In genomic region chr5:124744170-124744911, GRCh38 we compare ENCODE assay signal across 9 cellular contexts. TPM values are rescaled to one million over a fixed set of nuclear protein-coding genes. Genes with fewer than 3 reads are reported as not detected.
DNase-seq lines count a peak whose midpoint lies in the region; ATAC-seq and TF ChIP-seq lines count a peak whose summit lies in the region.
"Had no signal": no experiment of that assay in that cellular context is flagged by ENCODE, and none has a peak within 500 bp of the region (broad histone marks: within the 10 kb centered on the region; RNA-seq: fewer than 3 reads in every experiment).

No MANE protein-coding gene starts in this region.

- POLR2A ChIA-PET in activated CD8-positive, alpha-beta T cell treated with anti-CD3 and anti-CD28 coated beads, Interleukin-2, amount 10 ng/mL, durations not matched to agents 7 days and 5 days (lab: Charles Lee), result no interaction called here

- peak overlapping the region; percentile 95 for H3K27ac ChIP-seq in psoas muscle

- H3K4me1 Mint-ChIP-seq in activated CD8-positive, alpha-beta T cell treated with anti-CD3 and anti-CD28 coated beads, Interleukin-2, amount 10 ng/mL, durations not matched to agents 7 days and 5 days (ENCODE audit: low read depth), result peaks cover 19% of the 10 kb centered on the region

- peak; percentile 23 for TF ChIP-seq CTCF in GM06990 (IDR thresholded peaks at IDR 0.05; ENCODE audit: insufficient read depth, low read length, poor library complexity, severe bottlenecking)
- TF ChIP-seq CTCF in psoas muscle (IDR thresholded peaks at IDR 0.05), result no peak

- intact Hi-C loops in left cardiac atrium (cut with DNase I), result loop anchor here in 1 of 2 donors (10.0 kb wide), 1 partner anchor 340 kb away; no protein-coding TSS in a partner anchor
- intact Hi-C loops in psoas muscle (cut with DNase I), result loop anchor here (5.0 to 10.0 kb wide), 2 partner anchors 37 to 220 kb away; no protein-coding TSS in a partner anchor

- H3K9me3 Mint-ChIP-seq in activated CD8-positive, alpha-beta T cell treated with anti-CD3 and anti-CD28 coated beads, Interleukin-2, amount 10 ng/mL, durations not matched to agents 7 days and 5 days (ENCODE audit: insufficient read depth), result no peaks in the 10 kb centered on the region

- H3K27ac Mint-ChIP-seq in activated CD8-positive, alpha-beta T cell treated with anti-CD3 and anti-CD28 coated beads, Interleukin-2, amount 10 ng/mL, durations not matched to agents 7 days and 5 days, result no peak overlapping the region

- H3K4me3 ChIP-seq in GM06990 (replicated peaks; ENCODE audit: low read depth, low read length) (peak overlapping the region; percentile 79), psoas muscle (peak overlapping the region; percentile 83)

- ATAC-seq in SK-N-SH treated with all-trans-retinoic acid at 6 μM for 48 hours (peak; percentile 16), left cardiac atrium (peak; percentile 17 to 25), psoas muscle (peak in 1 of 4 donors; percentile 21), GM18519 (IDR thresholded peaks at IDR 0.05; ENCODE audit: low FRiP score, unreplicated experiment) (no peak)
- no peak for ATAC-seq in activated CD8-positive, alpha-beta T cell treated with anti-CD3 and anti-CD28 coated beads, Interleukin-2, amount 10 ng/mL, durations not matched to agents 7 days and 5 days

- CTCF ChIA-PET in activated CD8-positive, alpha-beta T cell treated with anti-CD3 and anti-CD28 coated beads, Interleukin-2, amount 10 ng/mL, durations not matched to agents 7 days and 5 days (lab: Charles Lee), result no interaction called here

- 6 to 9% (median 6%) methylated on average over 26 of the region's 26 CpGs for WGBS in psoas muscle, 3 donors

- DNase-seq in GM06990 (ENCODE audit: extremely low read depth, insufficient read length) (peak; percentile 22), left cardiac atrium (peak; percentile 74), psoas muscle (peak; percentile 37 to 70)
- DNase-seq in activated CD8-positive, alpha-beta T cell treated with anti-CD3 and anti-CD28 coated beads, Interleukin-2, amount 10 ng/mL, durations not matched to agents 7 days and 5 days, result no peak
- no peak for DNase-seq in activated CD4-positive, alpha-beta T cell treated with anti-CD3 and anti-CD28 coated beads for 1 hour
- no peak for DNase-seq in stimulated activated CD8-positive, alpha-beta memory T cell treated with anti-CD3 and anti-CD28 coated beads, Interleukin-4, amount 100 ng/mL, for 48 hours
- DNase-seq: activated CD8-positive, alpha-beta memory T cell treated with anti-CD3 and anti-CD28 coated beads for 24 hours had no signal

- H3K9me3 ChIP-seq in psoas muscle, result no peaks in the 10 kb centered on the region

- no peaks in the 10 kb centered on the region for H3K27me3 ChIP-seq in GM06990 (replicated peaks; ENCODE audit: control insufficient read depth, insufficient read depth, low read length)
- no peaks in the 10 kb centered on the region for H3K27me3 ChIP-seq in psoas muscle (ENCODE audit: insufficient read depth in 3 of 3, low read length in 2 of 3)

- H3K4me3 Mint-ChIP-seq in activated CD8-positive, alpha-beta T cell treated with anti-CD3 and anti-CD28 coated beads, Interleukin-2, amount 10 ng/mL, durations not matched to agents 7 days and 5 days, result no peak overlapping the region

- H3K4me1 ChIP-seq in psoas muscle, result peaks cover 39% of the 10 kb centered on the region

- peaks cover 47% of the 10 kb centered on the region for H3K27me3 Mint-ChIP-seq in activated CD8-positive, alpha-beta T cell treated with anti-CD3 and anti-CD28 coated beads, Interleukin-2, amount 10 ng/mL, durations not matched to agents 7 days and 5 days (ENCODE audit: low read depth)

- H3K36me3 ChIP-seq in GM06990 (ENCODE audit: control insufficient read depth, insufficient read depth, low read length) (no peaks in the 10 kb centered on the region), psoas muscle (ENCODE audit: insufficient read depth in 1 of 2, low read depth in 1 of 2) (no peaks in the 10 kb centered on the region)

- H3K36me3 Mint-ChIP-seq in activated CD8-positive, alpha-beta T cell treated with anti-CD3 and anti-CD28 coated beads, Interleukin-2, amount 10 ng/mL, durations not matched to agents 7 days and 5 days (ENCODE audit: low read depth), result no peaks in the 10 kb centered on the region

TF ChIP-seq in SK-N-SH treated with all-trans-retinoic acid at 6 μM for 48 hours, 23 proteins besides CTCF, POLR2A, EP300 and RAD21:
- TF ChIP-seq BACH2 (CRISPR knock-in tag; IDR thresholded peaks at IDR 0.05; ENCODE audit: borderline replicate concordance) (no peak), TCF4 (CRISPR knock-in tag; IDR thresholded peaks at IDR 0.05; ENCODE audit: borderline replicate concordance) (no peak), ISL1 (CRISPR knock-in tag; IDR thresholded peaks at IDR 0.05) (no peak), RARB (CRISPR knock-in tag; IDR thresholded peaks at IDR 0.05) (no peak), ZNF70 (CRISPR knock-in tag; IDR thresholded peaks at IDR 0.05) (no peak), ZFP3 (CRISPR knock-in tag; IDR thresholded peaks at IDR 0.05) (no peak), ZFP30 (CRISPR knock-in tag; IDR thresholded peaks at IDR 0.05) (no peak), TSHZ2 (CRISPR knock-in tag; IDR thresholded peaks at IDR 0.05) (no peak), SNAI2 (CRISPR knock-in tag; IDR thresholded peaks at IDR 0.05) (no peak), POU6F1 (CRISPR knock-in tag; IDR thresholded peaks at IDR 0.05; ENCODE audit: borderline replicate concordance, low read depth) (no peak), CREB5 (CRISPR knock-in tag; IDR thresholded peaks at IDR 0.05; ENCODE audit: low read depth) (no peak)

RNA-seq across cellular contexts. Expression of gene ZNF608, which starts 2.1 kb away (rescaled TPM):
- 10 to 100 TPM; 21.8 to 28.0 TPM for total RNA-seq in left cardiac atrium
- total RNA-seq in psoas muscle, result 10 to 100 TPM in 2 of 4 donors, 1 to 10 TPM in 2; 7.3 to 11.7 (median 10.3) TPM
- polyA plus RNA-seq in psoas muscle, result 1 to 10 TPM; 1.6 to 9.8 (median 3.3) TPM
- not detected for total RNA-seq in activated CD8-positive, alpha-beta T cell treated with anti-CD3 and anti-CD28 coated beads, Interleukin-2, amount 10 ng/mL, durations not matched to agents 7 days and 5 days

Comparison
In these comparisons a context has a peak if more than half of its experiments do, and no peak if none do; other contexts are left out.
1. DNase-seq: peak in GM06990 (single experiment), left cardiac atrium (single experiment) and psoas muscle (2 of 2); none in activated CD8-positive, alpha-beta T cell treated with anti-CD3 and anti-CD28 coated beads, Interleukin-2, amount 10 ng/mL, durations not matched to agents 7 days and 5 days (single experiment), activated CD4-positive, alpha-beta T cell treated with anti-CD3 and anti-CD28 coated beads for 1 hour (single experiment) and stimulated activated CD8-positive, alpha-beta memory T cell treated with anti-CD3 and anti-CD28 coated beads, Interleukin-4, amount 100 ng/mL, for 48 hours (single experiment).
2. ATAC-seq: peak in SK-N-SH treated with all-trans-retinoic acid at 6 μM for 48 hours (single experiment) and left cardiac atrium (2 of 2); none in activated CD8-positive, alpha-beta T cell treated with anti-CD3 and anti-CD28 coated beads, Interleukin-2, amount 10 ng/mL, durations not matched to agents 7 days and 5 days (single experiment) and GM18519 (single experiment).
3. RNA of gene ZNF608, which starts 2.1 kb away (total RNA-seq): 21.8 to 28.0 TPM in left cardiac atrium and 7.3 to 11.7 TPM in psoas muscle; not detected in activated CD8-positive, alpha-beta T cell treated with anti-CD3 and anti-CD28 coated beads, Interleukin-2, amount 10 ng/mL, durations not matched to agents 7 days and 5 days; every median in the first group is over 4 times any median in the second.